In genomic region chr1:155688318-155689121, GRCh38 we compare ENCODE assay signal across 1 cellular context.
TF ChIP-seq lines count a peak whose summit lies in the region.

Gene DAP3, plus strand, starts transcription at chr1:155689091. Its CDS starts 20,689 bp downstream, at chr1:155709780.
Gene YY1AP1, minus strand, starts transcription at chr1:155688774. Its CDS starts 8,338 bp downstream, at chr1:155680436.

TF ChIP-seq in K562, 482 proteins besides CTCF, POLR2A, EP300 and RAD21 (continued from another document and continues in another):
- no peak for TF ChIP-seq MGA (IDR thresholded peaks at IDR 0.05)
- TF ChIP-seq E2F6 (IDR thresholded peaks at IDR 0.05; ENCODE audit: borderline replicate concordance in 1 of 2, extremely low read depth in 1 of 2, insufficient read depth in 1 of 2, insufficient read length in 1 of 2, low read depth in 1 of 2, low read length in 1 of 2, poor library complexity in 1 of 2, severe bottlenecking in 1 of 2), result peak in 1 of 2 experiments; percentile 43
- no peak for TF ChIP-seq XRCC4 (IDR thresholded peaks at IDR 0.05; ENCODE audit: extremely low read depth, insufficient read depth, insufficient read length)
- peak; percentile 42 for TF ChIP-seq PHF20 (IDR thresholded peaks at IDR 0.05; ENCODE audit: partially characterized antibody)
- peak; percentile 88 for TF ChIP-seq POLR2G (IDR thresholded peaks at IDR 0.05; ENCODE audit: low read depth, low read length)
- peak; percentile 39 for TF ChIP-seq ETS1 (conservative IDR thresholded peaks at IDR 0.05; ENCODE audit: control insufficient read depth, low read depth, low read length)
- 0 out of 2 replicates have a peak, but pooled peaks have one; percentile 62 for TF ChIP-seq ZC3H4 (CRISPR knock-in tag; IDR thresholded peaks at IDR 0.05; ENCODE audit: borderline replicate concordance)
- TF ChIP-seq ZNF668 (CRISPR knock-in tag; IDR thresholded peaks at IDR 0.05), result no peak
- TF ChIP-seq ZNF644 (tag; IDR thresholded peaks at IDR 0.05; ENCODE audit: low read depth), result no peak
- 0 out of 2 replicates have a peak, but pooled peaks have one; percentile 18 for TF ChIP-seq POLR2AphosphoS2 (IDR thresholded peaks at IDR 0.05; ENCODE audit: low read length)
- TF ChIP-seq XRCC3 (IDR thresholded peaks at IDR 0.05), result no peak
- TF ChIP-seq FOXM1 (IDR thresholded peaks at IDR 0.05; ENCODE audit: low read depth), result no peak; the same call in 1 of the 2 replicates
- TF ChIP-seq FOXM1 (CRISPR knock-in tag; IDR thresholded peaks at IDR 0.05; ENCODE audit: low read depth), result peak; percentile 81; the same call in 1 of the 2 replicates
- TF ChIP-seq POLR2H (tag; IDR thresholded peaks at IDR 0.05; ENCODE audit: low read depth), result peak; percentile 62; the same call in 1 of the 2 replicates
- peak; percentile 60; the same call in 1 of the 2 replicates for TF ChIP-seq NFE2 (IDR thresholded peaks at IDR 0.05; ENCODE audit: low read depth)
- TF ChIP-seq CHD2 (IDR thresholded peaks at IDR 0.05; ENCODE audit: low read depth, low read length), result peak; percentile 27; the same call in 1 of the 2 replicates
- TF ChIP-seq RB1 (IDR thresholded peaks at IDR 0.05; ENCODE audit: low read depth), result peak; percentile 93
- peak; percentile 70; the same call in 1 of the 2 replicates for TF ChIP-seq LARP7 (IDR thresholded peaks at IDR 0.05)
- peak; percentile 61 for TF ChIP-seq E2F1 (CRISPR knock-in tag; IDR thresholded peaks at IDR 0.05)
- TF ChIP-seq SMARCE1 (IDR thresholded peaks at IDR 0.05), result 0 out of 2 replicates have a peak, but pooled peaks have one; percentile 12
- peak; percentile 75; the same call in 1 of the 2 replicates for TF ChIP-seq GABPB1 (CRISPR knock-in tag; IDR thresholded peaks at IDR 0.05)
- TF ChIP-seq ZNF639 (CRISPR knock-in tag; conservative IDR thresholded peaks at IDR 0.05 in 1 of 2, IDR thresholded peaks at IDR 0.05 in 1 of 2), result 0 out of 4 replicates have a peak, but pooled peaks of 1 of the 2 experiments have one; percentile 33
- TF ChIP-seq GMEB1 (CRISPR knock-in tag; IDR thresholded peaks at IDR 0.05), result peak; percentile 61
- TF ChIP-seq DNMT1 (IDR thresholded peaks at IDR 0.05), result no peak
- no peak for TF ChIP-seq FIP1L1 (IDR thresholded peaks at IDR 0.05; ENCODE audit: low read depth, low read length, poor library complexity, severe bottlenecking)
- peak; percentile 42; the same call in 1 of the 2 replicates for TF ChIP-seq HCFC1 (IDR thresholded peaks at IDR 0.05; ENCODE audit: low read depth, low read length)
- TF ChIP-seq, protein P1, sequence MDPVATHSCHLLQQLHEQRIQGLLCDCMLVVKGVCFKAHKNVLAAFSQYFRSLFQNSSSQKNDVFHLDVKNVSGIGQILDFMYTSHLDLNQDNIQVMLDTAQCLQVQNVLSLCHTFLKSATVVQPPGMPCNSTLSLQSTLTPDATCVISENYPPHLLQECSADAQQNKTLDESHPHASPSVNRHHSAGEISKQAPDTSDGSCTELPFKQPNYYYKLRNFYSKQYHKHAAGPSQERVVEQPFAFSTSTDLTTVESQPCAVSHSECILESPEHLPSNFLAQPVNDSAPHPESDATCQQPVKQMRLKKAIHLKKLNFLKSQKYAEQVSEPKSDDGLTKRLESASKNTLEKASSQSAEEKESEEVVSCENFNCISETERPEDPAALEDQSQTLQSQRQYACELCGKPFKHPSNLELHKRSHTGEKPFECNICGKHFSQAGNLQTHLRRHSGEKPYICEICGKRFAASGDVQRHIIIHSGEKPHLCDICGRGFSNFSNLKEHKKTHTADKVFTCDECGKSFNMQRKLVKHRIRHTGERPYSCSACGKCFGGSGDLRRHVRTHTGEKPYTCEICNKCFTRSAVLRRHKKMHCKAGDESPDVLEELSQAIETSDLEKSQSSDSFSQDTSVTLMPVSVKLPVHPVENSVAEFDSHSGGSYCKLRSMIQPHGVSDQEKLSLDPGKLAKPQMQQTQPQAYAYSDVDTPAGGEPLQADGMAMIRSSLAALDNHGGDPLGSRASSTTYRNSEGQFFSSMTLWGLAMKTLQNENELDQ (CRISPR knock-in tag; IDR thresholded peaks at IDR 0.05; ENCODE audit: borderline replicate concordance), result 0 out of 2 replicates have a peak, but pooled peaks have one; percentile 29
- peak; percentile 93; the same call in 1 of the 2 replicates for TF ChIP-seq NR1H2 (CRISPR knock-in tag; IDR thresholded peaks at IDR 0.05)
- peak; percentile 79 for TF ChIP-seq RBBP5 (IDR thresholded peaks at IDR 0.05; ENCODE audit: borderline replicate concordance, insufficient read depth, low read length, poor library complexity, severe bottlenecking)
- TF ChIP-seq ZBTB2 (IDR thresholded peaks at IDR 0.05), result peak; percentile 82; the same call in 1 of the 2 replicates
- peak; percentile 79 for TF ChIP-seq ZBTB1 (CRISPR knock-in tag; IDR thresholded peaks at IDR 0.05; ENCODE audit: borderline replicate concordance, low read depth)
- TF ChIP-seq MEIS2 (IDR thresholded peaks at IDR 0.05; ENCODE audit: partially characterized antibody), result peak; percentile 56
